8 cellular contexts compared by ENCODE assay signal in the genomic region with DNA sequence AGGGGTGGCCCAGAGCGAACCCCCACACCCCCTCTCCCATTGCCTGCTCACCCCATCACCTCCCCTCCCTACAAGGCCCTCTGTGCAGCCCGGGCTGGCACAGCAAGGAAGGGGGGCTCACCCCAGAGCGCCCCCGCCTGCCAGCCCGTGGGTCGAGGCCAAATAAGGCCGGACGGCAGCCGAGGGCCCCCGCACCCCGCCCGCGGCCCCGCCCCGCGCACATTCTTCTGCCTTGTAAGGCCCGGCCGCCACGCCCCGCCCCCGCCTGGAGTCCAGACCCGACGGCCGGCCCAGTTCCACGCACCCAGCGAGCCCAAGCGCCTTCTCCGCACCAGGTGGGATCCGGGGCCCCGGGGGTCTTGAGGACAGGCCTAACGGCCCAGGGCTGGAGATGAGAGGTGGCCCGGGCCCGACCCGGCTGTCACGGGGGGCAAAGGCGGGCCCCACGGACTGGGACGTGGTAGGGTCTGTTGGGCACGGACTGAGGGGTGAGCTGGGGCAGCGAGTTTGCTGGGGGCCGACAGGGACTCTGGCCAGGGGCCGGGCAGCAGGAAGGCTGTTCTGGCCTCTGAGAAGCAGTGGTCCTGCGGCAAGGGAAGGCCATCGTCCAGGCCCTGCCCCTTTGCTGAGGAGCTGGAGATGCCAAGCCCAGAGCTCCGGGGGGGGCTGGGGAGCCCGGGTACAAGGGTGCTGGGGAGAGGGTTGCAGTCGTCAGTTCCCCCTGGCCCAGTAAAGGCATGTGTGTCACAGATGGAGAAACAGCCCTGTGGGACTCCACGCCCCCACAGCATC. TPM values are rescaled to one million over a fixed set of nuclear protein-coding genes. Genes with fewer than 3 reads are reported as not detected.
DNase-seq lines count a peak whose midpoint lies in the region; ATAC-seq and TF ChIP-seq lines count a peak whose summit lies in the region.

A gene (plus strand): TSS at position 293 of the 792 bp plus-strand sequence. CDS start 3,366 bp downstream, outside the sequence.

- H3K27me3 ChIP-seq in stomach smooth muscle (ENCODE audit: control insufficient read depth in 1 of 2, insufficient read depth in 2 of 2, low read length in 2 of 2) (no peaks in the 10 kb centered on the region), HAP-1 (ENCODE audit: low read depth) (no peaks in the 10 kb centered on the region)

- DNase-seq in AG04449 (ENCODE audit: low read depth, low spot score) (no peak), HuH-7.5 (ENCODE audit: low spot score) (peak; percentile 31), dermis blood vessel endothelial cell (peak; percentile 81), left lobe of liver (ENCODE audit: low spot score) (peak; percentile 73), NCI-H187 treated with DMSO at 0.1 percent for 48 hours (lab: John Stamatoyannopoulos, UW) (no peak), HAP-1 (ENCODE audit: low spot score in 2 of 2) (no peak)

- ATAC-seq in left lobe of liver (peak; percentile 71), HG02759 (IDR thresholded peaks at IDR 0.05; ENCODE audit: unreplicated experiment) (no peak)

- in situ Hi-C loops in HAP-1 (cut with MboI; ENCODE audit: low sequenced_read_pairs) = no loop called here

- POLR2A ChIA-PET in AG04449 (lab: Yijun Ruan, JAX) = interaction anchor here (0.6 to 3.5 kb wide), 6 partner anchors 11 to 81 kb away, joined by 3 to 14 read pairs (median 6); no protein-coding TSS in a partner anchor

- CTCF ChIA-PET in AG04449 (lab: Yijun Ruan, JAX) = interaction anchor here (0.9 to 3.1 kb wide), 12 partner anchors 8 to 79 kb away, joined by 3 to 12 read pairs (median 4); a partner anchor contains a TSS

- H3K9ac ChIP-seq in stomach smooth muscle (ENCODE audit: low read length in 2 of 2) = peak within 1 kb of the TSS; percentile 99

- peak within 1 kb of the TSS; percentile 100 for H3K27ac ChIP-seq in stomach smooth muscle (ENCODE audit: low read length)

- no peak for TF ChIP-seq CTCF in AG04449 (IDR thresholded peaks at IDR 0.05; ENCODE audit: insufficient read depth, low read length, missing control alignments)

- H3K4me3 ChIP-seq in AG04449 (ENCODE audit: low read depth, low read length) = peak within 1 kb of the TSS; percentile 90
- peak within 1 kb of the TSS; percentile 90 to 97 for H3K4me3 ChIP-seq in stomach smooth muscle (ENCODE audit: low read length in 2 of 2)
- H3K4me3 ChIP-seq in HAP-1 = no peak within 1 kb of the TSS

- H3K9me3 ChIP-seq in stomach smooth muscle (ENCODE audit: control insufficient read depth in 2 of 2, low read length in 2 of 2) (no peaks in the 10 kb centered on the region), HAP-1 (no peaks in the 10 kb centered on the region)

- H3K4me1 ChIP-seq in stomach smooth muscle (ENCODE audit: control insufficient read depth, insufficient read depth, low read length) (peaks cover 63% of the 10 kb centered on the region), HAP-1 (no peaks in the 10 kb centered on the region)

- H3K36me3 ChIP-seq in stomach smooth muscle (ENCODE audit: control insufficient read depth in 2 of 2, insufficient read depth in 2 of 2, low read length in 2 of 2) (peaks cover 23 to 25% of the 10 kb centered on the region in 2 donors), HAP-1 (replicated peaks) (no peaks in the 10 kb centered on the region)

RNA-seq across cellular contexts. Expression of the gene that starts here (rescaled TPM):
- total RNA-seq in dermis blood vessel endothelial cell (1.9 and 3.7 TPM in 2 replicates), left lobe of liver (22.8 TPM)

Comparison
In these comparisons a context has a peak if more than half of its experiments do, and no peak if none do; other contexts are left out.
1. DNase-seq: peak in HuH-7.5 (single experiment), dermis blood vessel endothelial cell (single experiment) and left lobe of liver (single experiment); none in AG04449 (single experiment), NCI-H187 treated with DMSO at 0.1 percent for 48 hours (single experiment) and HAP-1 (0 of 2).